In the genomic region with DNA sequence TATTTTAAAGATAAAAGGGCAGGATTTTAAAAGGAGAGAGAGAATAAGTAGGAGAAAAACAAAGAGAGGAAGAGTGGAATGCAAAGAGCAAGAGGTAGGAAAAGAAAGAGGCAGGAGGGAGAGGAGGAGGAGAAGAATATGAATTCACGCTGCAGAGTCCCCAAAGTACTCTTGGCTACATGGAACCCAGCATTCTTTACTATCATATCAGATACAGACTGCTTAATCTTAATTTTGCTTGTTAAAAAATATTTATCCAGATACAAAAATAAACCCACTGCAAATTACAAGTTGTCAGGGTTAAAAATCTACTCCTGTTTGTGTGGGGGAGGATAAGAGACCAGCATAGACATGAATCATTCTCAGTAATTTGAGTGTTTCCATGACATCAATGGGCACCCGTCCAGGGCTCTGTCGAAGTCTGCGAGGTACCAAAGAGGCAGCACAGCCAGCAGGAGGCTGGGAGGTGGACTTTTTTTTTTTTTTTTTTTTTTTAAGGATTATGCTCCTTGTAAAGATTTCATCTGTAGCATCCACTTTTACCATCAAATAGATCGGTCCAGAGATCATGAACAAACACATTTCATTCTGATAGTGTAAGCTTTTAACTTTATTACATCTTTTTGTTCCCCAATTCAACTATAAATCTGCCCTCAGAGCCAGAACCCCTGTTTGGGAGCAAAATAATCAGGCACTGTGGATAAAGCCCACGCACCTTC, we compare ENCODE assay signal across 8 cellular contexts.
DNase-seq lines count a peak whose midpoint lies in the region; ATAC-seq, FAIRE-seq and TF ChIP-seq lines count a peak whose summit lies in the region.

No MANE protein-coding gene starts in this region.

- H3K27me3 Mint-ChIP-seq in GM23338 (ENCODE audit: insufficient read depth, low read depth, poor library complexity), result peaks cover 3% of the 10 kb centered on the region
- no peaks in the 10 kb centered on the region for H3K27me3 Mint-ChIP-seq in stimulated activated naive B cell treated with anti-CD40 and anti-IgM and Interleukin-4, amounts not matched to agents 10 μg/mL and 1 μg/mL and 100 μg/mL, for 72 hours

- H3K27ac ChIP-seq in GM23338 (ENCODE audit: low read depth) (no peak overlapping the region), K562 (ENCODE audit: extremely low read depth, low read depth, low read length) (no peak overlapping the region)

- no peak overlapping the region for H3K4me3 Mint-ChIP-seq in GM23338
- H3K4me3 Mint-ChIP-seq in stimulated activated naive B cell treated with anti-CD40 and anti-IgM and Interleukin-4, amounts not matched to agents 10 μg/mL and 1 μg/mL and 100 μg/mL, for 72 hours, result no peak overlapping the region

- BruUV-seq in K562 (replicated peaks; lab: Mats Ljungman, UMichigan), result no TSS peak

- H3K4me3 ChIP-seq in GM23338 (no peak overlapping the region), K562 (no peak overlapping the region)

- H3F3A ChIP-seq in GM23338 (replicated peaks; ENCODE audit: low read depth), result no peaks in the 10 kb centered on the region

- peak overlapping the region; percentile 56; the same call in 1 of the 2 replicates for H3K27ac Mint-ChIP-seq in GM23338
- peak overlapping the region; percentile 57 for H3K27ac Mint-ChIP-seq in stimulated activated naive B cell treated with anti-CD40 and anti-IgM and Interleukin-4, amounts not matched to agents 10 μg/mL and 1 μg/mL and 100 μg/mL, for 72 hours

- H4K20me1 ChIP-seq in GM23338 (replicated peaks; ENCODE audit: insufficient read depth) (no peaks in the 10 kb centered on the region), K562 (replicated peaks; ENCODE audit: control insufficient read depth, insufficient read depth, low read length) (no peaks in the 10 kb centered on the region)

- no peaks in the 10 kb centered on the region for H3K36me3 Mint-ChIP-seq in GM23338 (ENCODE audit: low read depth)
- H3K36me3 Mint-ChIP-seq in stimulated activated naive B cell treated with anti-CD40 and anti-IgM and Interleukin-4, amounts not matched to agents 10 μg/mL and 1 μg/mL and 100 μg/mL, for 72 hours, result peaks cover 4% of the 10 kb centered on the region in 2 donors

- no peaks in the 10 kb centered on the region for H3K9me2 ChIP-seq in GM23338 (ENCODE audit: insufficient read depth)

- H3K4me2 ChIP-seq in GM23338 (peak overlapping the region; percentile 41), K562 (ENCODE audit: insufficient read depth, low read length) (no peak overlapping the region)

- FAIRE-seq in K562 (lab: Jason Lieb, UNC), result peak; percentile 59

- no peaks in the 10 kb centered on the region for H3K9me1 ChIP-seq in K562 (ENCODE audit: control insufficient read depth, insufficient read depth, low read length)

- no peak for TF ChIP-seq RAD21 in K562 (CRISPR knock-in tag; conservative IDR thresholded peaks at IDR 0.05 in 1 of 2, IDR thresholded peaks at IDR 0.05 in 1 of 2)

- H3K36me3 ChIP-seq in GM23338 (ENCODE audit: insufficient read depth) (no peaks in the 10 kb centered on the region), K562 (ENCODE audit: control insufficient read depth, insufficient read depth, low read length) (no peaks in the 10 kb centered on the region)

- TF ChIP-seq CTCF in GM23338 (conservative IDR thresholded peaks at IDR 0.05; ENCODE audit: low read depth in 2 of 2), result no peak
- TF ChIP-seq CTCF in K562 (IDR thresholded peaks at IDR 0.05 in 2 of 3, conservative IDR thresholded peaks at IDR 0.05 in 1 of 3; ENCODE audit: insufficient read depth in 2 of 3, low read depth in 1 of 3, low read length in 3 of 3), result no peak

- no peak overlapping the region for H3K9ac ChIP-seq in K562 (ENCODE audit: insufficient read depth in 1 of 2, low read depth in 2 of 2, low read length in 2 of 2)

- POLR2A ChIA-PET in K562 (lab: Yijun Ruan, JAX), result interaction anchor here (0.5 to 0.8 kb wide), 2 partner anchors 22 to 388 kb away, joined by 3 to 5 read pairs; no protein-coding TSS in a partner anchor

- no peak for TF ChIP-seq POLR2A in K562 (conservative IDR thresholded peaks at IDR 0.05)

- H3K79me2 ChIP-seq in GM23338 (replicated peaks; ENCODE audit: insufficient read depth) (peaks cover 83% of the 10 kb centered on the region), K562 (ENCODE audit: control insufficient read depth, insufficient read depth, low read length) (no peaks in the 10 kb centered on the region)

- H2AFZ ChIP-seq in GM23338 (no peak overlapping the region), K562 (ENCODE audit: low read depth, low read length) (no peak overlapping the region)

- no peaks in the 10 kb centered on the region for H3K27me3 ChIP-seq in GM23338 (ENCODE audit: insufficient read depth)
- H3K27me3 ChIP-seq in K562 (ENCODE audit: control insufficient read depth in 2 of 2, insufficient read depth in 2 of 2, low read length in 2 of 2), result no peaks in the 10 kb centered on the region

- in situ Hi-C loops in K562 (cut with MboI), result no loop called here

- CTCF ChIA-PET in K562 (lab: Yijun Ruan, JAX; ENCODE audit: low intra/inter-chr PET ratio), result no interaction called here

- no peaks in the 10 kb centered on the region for H3K9me3 ChIP-seq in K562 (replicated peaks; ENCODE audit: control insufficient read depth, insufficient read depth, low read depth, low read length)

- H3K4me1 ChIP-seq in GM23338 (ENCODE audit: insufficient read depth) (peaks cover 75% of the 10 kb centered on the region), K562 (replicated peaks in 1 of 2; ENCODE audit: control insufficient read depth in 2 of 2, insufficient read depth in 2 of 2, low read length in 2 of 2) (no peaks in the 10 kb centered on the region; a peak in 1 of 5 replicates)

- intact Hi-C loops in K562 (cut with micrococcal nuclease), result no loop called here

- H3K9me3 Mint-ChIP-seq in GM23338, result no peaks in the 10 kb centered on the region
- no peaks in the 10 kb centered on the region for H3K9me3 Mint-ChIP-seq in stimulated activated naive B cell treated with anti-CD40 and anti-IgM and Interleukin-4, amounts not matched to agents 10 μg/mL and 1 μg/mL and 100 μg/mL, for 72 hours

- ATAC-seq in GM23338 (peak; percentile 25), K562 (peak; percentile 79), GM19467 (IDR thresholded peaks at IDR 0.05; ENCODE audit: unreplicated experiment) (no peak)
- peak; percentile 90 to 98 for ATAC-seq in stimulated activated naive B cell treated with anti-CD40 and anti-IgM and Interleukin-4, amounts not matched to agents 10 μg/mL and 1 μg/mL and 100 μg/mL, for 72 hours (replicated peaks)

- DNase-seq in GM23338 (ENCODE audit: low spot score), result no peak
- DNase-seq in NCI-H2196 (lab: John Stamatoyannopoulos, UW; ENCODE audit: unreplicated experiment), result peak; percentile 71
- DNase-seq in K562 (ENCODE audit: extremely low read depth in 1 of 4, low spot score in 3 of 4), result peak; percentile 8 to 69 (median 23)
- peak; percentile 91 for DNase-seq in inferior parietal cortex (ENCODE audit: extremely low spot score)
- DNase-seq in stimulated activated naive B cell treated with anti-CD40 and anti-IgM and Interleukin-4, amounts not matched to agents 10 μg/mL and 1 μg/mL and 100 μg/mL, for 72 hours, result peak; percentile 44
- DNase-seq in HT-29 (ENCODE audit: low spot score), result no peak
- DNase-seq in OCI-M2 (lab: John Stamatoyannopoulos, UW; ENCODE audit: unreplicated experiment), result no peak

- 6% methylated on average over 5 of the region's 6 CpGs for WGBS in K562 (ENCODE audit: insufficient coverage, low coverage, missing lambda C conversion rate)

- H3K4me1 Mint-ChIP-seq in GM23338, result peaks cover 88% of the 10 kb centered on the region
- H3K4me1 Mint-ChIP-seq in stimulated activated naive B cell treated with anti-CD40 and anti-IgM and Interleukin-4, amounts not matched to agents 10 μg/mL and 1 μg/mL and 100 μg/mL, for 72 hours, result peaks cover 11 to 27% of the 10 kb centered on the region in 2 donors

- TF ChIP-seq EP300 in K562 (IDR thresholded peaks at IDR 0.05; ENCODE audit: low read length), result no peak

TF ChIP-seq in GM23338, 12 proteins besides CTCF, POLR2A, EP300 and RAD21:
- TF ChIP-seq JUNB (IDR thresholded peaks at IDR 0.05; ENCODE audit: unreplicated experiment), result no peak

TF ChIP-seq in K562, 482 proteins besides CTCF, POLR2A, EP300 and RAD21 (continues in another document):
- TF ChIP-seq, protein P1, sequence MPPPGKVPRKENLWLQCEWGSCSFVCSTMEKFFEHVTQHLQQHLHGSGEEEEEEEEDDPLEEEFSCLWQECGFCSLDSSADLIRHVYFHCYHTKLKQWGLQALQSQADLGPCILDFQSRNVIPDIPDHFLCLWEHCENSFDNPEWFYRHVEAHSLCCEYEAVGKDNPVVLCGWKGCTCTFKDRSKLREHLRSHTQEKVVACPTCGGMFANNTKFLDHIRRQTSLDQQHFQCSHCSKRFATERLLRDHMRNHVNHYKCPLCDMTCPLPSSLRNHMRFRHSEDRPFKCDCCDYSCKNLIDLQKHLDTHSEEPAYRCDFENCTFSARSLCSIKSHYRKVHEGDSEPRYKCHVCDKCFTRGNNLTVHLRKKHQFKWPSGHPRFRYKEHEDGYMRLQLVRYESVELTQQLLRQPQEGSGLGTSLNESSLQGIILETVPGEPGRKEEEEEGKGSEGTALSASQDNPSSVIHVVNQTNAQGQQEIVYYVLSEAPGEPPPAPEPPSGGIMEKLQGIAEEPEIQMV (tag; conservative IDR thresholded peaks at IDR 0.05; ENCODE audit: low read depth), result no peak
- TF ChIP-seq, protein P2, sequence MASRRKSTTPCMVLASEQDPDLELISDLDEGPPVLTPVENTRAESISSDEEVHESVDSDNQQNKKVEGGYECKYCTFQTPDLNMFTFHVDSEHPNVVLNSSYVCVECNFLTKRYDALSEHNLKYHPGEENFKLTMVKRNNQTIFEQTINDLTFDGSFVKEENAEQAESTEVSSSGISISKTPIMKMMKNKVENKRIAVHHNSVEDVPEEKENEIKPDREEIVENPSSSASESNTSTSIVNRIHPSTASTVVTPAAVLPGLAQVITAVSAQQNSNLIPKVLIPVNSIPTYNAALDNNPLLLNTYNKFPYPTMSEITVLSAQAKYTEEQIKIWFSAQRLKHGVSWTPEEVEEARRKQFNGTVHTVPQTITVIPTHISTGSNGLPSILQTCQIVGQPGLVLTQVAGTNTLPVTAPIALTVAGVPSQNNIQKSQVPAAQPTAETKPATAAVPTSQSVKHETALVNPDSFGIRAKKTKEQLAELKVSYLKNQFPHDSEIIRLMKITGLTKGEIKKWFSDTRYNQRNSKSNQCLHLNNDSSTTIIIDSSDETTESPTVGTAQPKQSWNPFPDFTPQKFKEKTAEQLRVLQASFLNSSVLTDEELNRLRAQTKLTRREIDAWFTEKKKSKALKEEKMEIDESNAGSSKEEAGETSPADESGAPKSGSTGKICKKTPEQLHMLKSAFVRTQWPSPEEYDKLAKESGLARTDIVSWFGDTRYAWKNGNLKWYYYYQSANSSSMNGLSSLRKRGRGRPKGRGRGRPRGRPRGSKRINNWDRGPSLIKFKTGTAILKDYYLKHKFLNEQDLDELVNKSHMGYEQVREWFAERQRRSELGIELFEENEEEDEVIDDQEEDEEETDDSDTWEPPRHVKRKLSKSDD (conservative IDR thresholded peaks at IDR 0.05; ENCODE audit: low read length), result no peak
- TF ChIP-seq FOXK2 (conservative IDR thresholded peaks at IDR 0.05 in 1 of 2, IDR thresholded peaks at IDR 0.05 in 1 of 2; ENCODE audit: low read depth in 2 of 2), result no peak

Comparison
In these comparisons a context has a peak if more than half of its experiments do, and no peak if none do; other contexts are left out.
1. DNase-seq: peak in NCI-H2196 (single experiment), K562 (4 of 4), inferior parietal cortex (single experiment) and stimulated activated naive B cell treated with anti-CD40 and anti-IgM and Interleukin-4, amounts not matched to agents 10 μg/mL and 1 μg/mL and 100 μg/mL, for 72 hours (single experiment); none in GM23338 (single experiment), HT-29 (single experiment) and OCI-M2 (single experiment).